ENCODE assay signal across 7 cellular contexts in the genomic region with DNA sequence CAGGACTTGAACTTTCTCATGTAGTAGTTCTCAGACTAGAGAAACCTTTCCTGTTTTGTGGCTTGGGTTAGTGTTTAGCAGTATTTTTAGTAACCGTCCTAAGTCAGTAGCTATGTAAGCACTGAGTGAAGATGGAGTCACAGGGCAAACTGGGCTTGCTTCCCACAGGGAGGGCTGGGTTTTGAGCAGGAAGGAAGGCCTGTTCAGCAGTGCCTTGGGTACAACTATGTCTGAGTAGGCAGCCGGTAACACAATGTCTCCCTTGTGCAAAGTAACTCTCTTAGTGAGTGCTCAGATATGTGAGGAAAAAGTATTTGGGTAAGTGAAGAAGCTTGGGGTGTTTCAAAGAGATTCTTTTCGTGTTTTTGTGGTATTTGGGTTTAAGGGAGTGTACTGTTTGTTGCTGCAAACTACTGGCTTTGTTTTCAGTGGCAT.
DNase-seq lines count a peak whose midpoint lies in the region; ATAC-seq and TF ChIP-seq lines count a peak whose summit lies in the region.

No MANE protein-coding gene starts in this region.

- no peaks in the 10 kb centered on the region for H3K36me3 ChIP-seq in adrenal gland (replicated peaks in 1 of 2)
- no peaks in the 10 kb centered on the region for H3K36me3 ChIP-seq in ovary

- intact Hi-C loops in adrenal gland (cut with DNase I) (no loop called here), cardiac septum (cut with DNase I) (loop anchor here (5.0 kb wide), 2 partner anchors 97 to 113 kb away; a partner anchor contains a TSS), ovary (cut with DNase I) (no loop called here)

- peak; percentile 45 for DNase-seq in Jurkat, Clone E6-1 (ENCODE audit: low read depth, low spot score)
- DNase-seq in adrenal gland (peak; percentile 53 to 79 (median 70)), cardiac septum (ENCODE audit: low spot score) (peak; percentile 93), ovary (peak; percentile 77 to 83 (median 81)), NCI-H1930 (lab: John Stamatoyannopoulos, UW) (no peak)

- H3K4me1 ChIP-seq in adrenal gland (replicated peaks in 1 of 2) = peaks cover 10 to 17% of the 10 kb centered on the region in 2 donors
- peaks cover 4% of the 10 kb centered on the region for H3K4me1 ChIP-seq in ovary (ENCODE audit: insufficient read depth)

- TF ChIP-seq POLR2A in adrenal gland (IDR thresholded peaks at IDR 0.05) (no peak), ovary (IDR thresholded peaks at IDR 0.05) (no peak)

- H3K27me3 ChIP-seq in adrenal gland (no peaks in the 10 kb centered on the region), ovary (no peaks in the 10 kb centered on the region)

- H3K9me3 ChIP-seq in adrenal gland (replicated peaks in 1 of 3) (no peaks in the 10 kb centered on the region), ovary (no peaks in the 10 kb centered on the region)

- TF ChIP-seq EP300 in ovary (IDR thresholded peaks at IDR 0.05) = no peak

- H3K4me3 ChIP-seq in Jurkat, Clone E6-1 (ENCODE audit: low read length) = peak overlapping the region; percentile 3
- H3K4me3 ChIP-seq in adrenal gland (peak overlapping the region in 1 of 4 donors; percentile 28), ovary (peak overlapping the region; percentile 20)

- TF ChIP-seq CTCF in adrenal gland (IDR thresholded peaks at IDR 0.05) (no peak), ovary (IDR thresholded peaks at IDR 0.05) (no peak)

- H3K27ac ChIP-seq in adrenal gland = peak overlapping the region in 3 of 5 donors; percentile 10 to 72 (median 65)
- peak overlapping the region in 1 of 2 donors; percentile 50 for H3K27ac ChIP-seq in ovary

- 34 to 50% (median 45%) methylated on average over 3 of the region's 3 CpGs for WGBS in adrenal gland, 4 donors
- 0 to 1% (median 1%) methylated on average over 3 of the region's 3 CpGs for WGBS in ovary, 3 donors

- ATAC-seq in GM19351 (IDR thresholded peaks at IDR 0.05; ENCODE audit: unreplicated experiment) (peak; percentile 59), GM18517 (IDR thresholded peaks at IDR 0.05; ENCODE audit: unreplicated experiment) (no peak)

Comparison
In these comparisons a context has a peak if more than half of its experiments do, and no peak if none do; other contexts are left out.
1. DNase-seq: peak in Jurkat, Clone E6-1 (single experiment), adrenal gland (7 of 7), cardiac septum (single experiment) and ovary (5 of 5); none in NCI-H1930 (0 of 2).